24 cellular contexts compared by ENCODE assay signal in the genomic region with DNA sequence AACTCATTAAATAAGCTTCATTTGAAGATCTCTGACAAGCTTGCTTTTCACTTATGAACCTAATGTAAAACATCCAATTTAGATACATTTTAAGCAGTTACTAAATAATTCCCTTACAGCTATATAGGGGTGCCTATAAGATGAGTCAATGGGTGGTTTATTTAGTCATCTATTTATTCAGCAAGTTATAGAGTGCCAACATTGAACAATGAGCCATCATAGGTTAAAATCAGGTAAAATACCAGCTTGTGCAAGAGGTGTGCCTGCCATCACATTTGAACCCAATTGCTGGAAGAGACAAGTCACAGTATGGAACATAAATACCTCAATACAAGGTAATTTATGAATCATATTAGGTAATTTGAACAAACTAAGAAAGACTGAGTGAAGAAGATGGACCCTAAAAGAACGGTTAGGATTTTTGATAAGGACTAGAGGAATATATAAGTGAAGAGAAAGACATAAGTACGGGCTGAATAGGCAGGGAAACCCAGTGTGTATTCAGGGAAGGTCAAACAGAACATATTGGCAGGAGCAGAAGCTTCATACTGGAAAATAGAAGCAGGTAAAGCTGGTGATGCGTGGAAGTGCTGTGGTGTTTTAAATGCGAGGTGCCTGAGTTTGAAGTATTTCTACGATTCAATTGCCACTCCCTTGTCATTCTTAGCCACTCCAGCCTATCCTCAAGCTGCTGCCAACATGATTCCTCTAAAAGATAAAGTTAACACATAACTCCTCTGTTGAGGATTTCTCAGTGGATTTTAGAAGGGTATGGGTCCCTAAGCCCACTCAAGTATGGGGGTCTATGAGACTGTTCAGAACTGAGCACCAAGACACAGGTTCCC. TPM values are rescaled to one million over a fixed set of nuclear protein-coding genes. Genes with fewer than 3 reads are reported as not detected.
DNase-seq lines count a peak whose midpoint lies in the region; ATAC-seq, FAIRE-seq and TF ChIP-seq lines count a peak whose summit lies in the region.
"Had no signal": no experiment of that assay in that cellular context is flagged by ENCODE, and none has a peak within 500 bp of the region (broad histone marks: within the 10 kb centered on the region; RNA-seq: fewer than 3 reads in every experiment).

No MANE protein-coding gene starts in this region.

- intact Hi-C loops in activated CD8-positive, alpha-beta T cell treated with anti-CD3 and anti-CD28 coated beads for 36 hours (cut with micrococcal nuclease) = loop anchor here (5.0 to 10.0 kb wide), 2 partner anchors 33 to 195 kb away; no protein-coding TSS in a partner anchor
- intact Hi-C loops in PC-9 (cut with micrococcal nuclease; ENCODE audit: unreplicated experiment) = loop anchor here (5.0 kb wide), 2 partner anchors 133 to 213 kb away; no protein-coding TSS in a partner anchor
- intact Hi-C loops in pancreas (cut with DNase I) = loop anchor here in 2 of 3 donors (5.0 to 10.0 kb wide), 3 partner anchors 333 to 348 kb away; no protein-coding TSS in a partner anchor

- FAIRE-seq in pancreas (lab: Jason Lieb, UNC) = no peak

- CTCF ChIA-PET in activated CD8-positive, alpha-beta T cell treated with anti-CD3 and anti-CD28 coated beads for 36 hours (lab: Charles Lee) = interaction anchor here (0.6 to 17.8 kb wide), 8 partner anchors 14 to 352 kb away, joined by 3 to 643 read pairs (median 3); no protein-coding TSS in a partner anchor
- CTCF ChIA-PET in activated CD8-positive, alpha-beta T cell treated with anti-CD3 and anti-CD28 coated beads, Interleukin-2, amount 10 ng/mL, durations not matched to agents 7 days and 5 days (lab: Charles Lee) = interaction anchor here (1.3 to 3.5 kb wide), 4 partner anchors 13 to 352 kb away, joined by 4 to 14 read pairs (median 8); no protein-coding TSS in a partner anchor
- CTCF ChIA-PET in PC-9 (lab: Charles Lee) = interaction anchor here (0.7 kb wide), 1 partner anchor 153 kb away, joined by 4 read pairs; no protein-coding TSS in a partner anchor

- H3K4me3 ChIP-seq in PC-9 (no peak overlapping the region), endodermal cell (ENCODE audit: low read length) (no peak overlapping the region), pancreas (no peak overlapping the region)
- H3K4me3 ChIP-seq: Peyer's patch, stomach, uterus had no signal

- H3K4me2 ChIP-seq in PC-9 = peak overlapping the region; percentile 34

- peaks cover 78% of the 10 kb centered on the region for H3K4me1 ChIP-seq in PC-9 (replicated peaks; ENCODE audit: insufficient read depth)
- peaks cover 39% of the 10 kb centered on the region for H3K4me1 ChIP-seq in endodermal cell (ENCODE audit: control insufficient read depth, insufficient read depth, low read length)
- H3K4me1 ChIP-seq in pancreas = peaks cover 0 to 21% (median 16%) of the 10 kb centered on the region in 3 donors
- H3K4me1 ChIP-seq: uterus had no signal

- no peak overlapping the region for H3K9ac ChIP-seq in endodermal cell (ENCODE audit: extremely low read depth, low read length, poor library complexity, severe bottlenecking)

- peak overlapping the region; percentile 30 for H3K27ac Mint-ChIP-seq in activated CD8-positive, alpha-beta T cell treated with anti-CD3 and anti-CD28 coated beads for 36 hours
- H3K27ac Mint-ChIP-seq in activated CD8-positive, alpha-beta T cell treated with anti-CD3 and anti-CD28 coated beads, Interleukin-2, amount 10 ng/mL, durations not matched to agents 7 days and 5 days = no peak overlapping the region
- H3K27ac Mint-ChIP-seq in endodermal cell = peak overlapping the region; percentile 63
- H3K27ac Mint-ChIP-seq: brain; CD4-positive, alpha-beta T cell; dendritic cell treated with granulocyte-macrophage colony-stimulating factor and Interleukin-4, amounts not matched to agents 40 ng/mL and 50 ng/mL, for 4 days; memory B cell; nephron progenitor cell had no signal

- H3K27ac ChIP-seq in PC-9 (peak overlapping the region; percentile 77), endodermal cell (ENCODE audit: low read depth, low read length) (no peak overlapping the region), pancreas (peak overlapping the region in 1 of 4 donors; percentile 24)
- H3K27ac ChIP-seq: Peyer's patch, stomach, uterus, VCaP had no signal

- H3K27me3 ChIP-seq in PC-9 (ENCODE audit: insufficient read depth, low read depth) (no peaks in the 10 kb centered on the region), endodermal cell (ENCODE audit: control insufficient read depth, insufficient read depth, low read length, poor library complexity, severe bottlenecking) (no peaks in the 10 kb centered on the region), pancreas (no peaks in the 10 kb centered on the region)
- H3K27me3 ChIP-seq: Peyer's patch, stomach, uterus had no signal

- TF ChIP-seq CTCF in activated CD8-positive, alpha-beta T cell treated with anti-CD3 and anti-CD28 coated beads for 36 hours (IDR thresholded peaks at IDR 0.05) = no peak
- no peak for TF ChIP-seq CTCF in PC-9 (conservative IDR thresholded peaks at IDR 0.05)
- no peak for TF ChIP-seq CTCF in endodermal cell (conservative IDR thresholded peaks at IDR 0.05)
- TF ChIP-seq CTCF in pancreas (IDR thresholded peaks at IDR 0.05) = no peak

- H3K27me3 Mint-ChIP-seq in activated CD8-positive, alpha-beta T cell treated with anti-CD3 and anti-CD28 coated beads for 36 hours = no peaks in the 10 kb centered on the region
- no peaks in the 10 kb centered on the region for H3K27me3 Mint-ChIP-seq in activated CD8-positive, alpha-beta T cell treated with anti-CD3 and anti-CD28 coated beads, Interleukin-2, amount 10 ng/mL, durations not matched to agents 7 days and 5 days (ENCODE audit: low read depth)
- no peaks in the 10 kb centered on the region for H3K27me3 Mint-ChIP-seq in endodermal cell (ENCODE audit: insufficient read depth)
- H3K27me3 Mint-ChIP-seq: brain; CD4-positive, alpha-beta T cell; dendritic cell treated with granulocyte-macrophage colony-stimulating factor and Interleukin-4, amounts not matched to agents 40 ng/mL and 50 ng/mL, for 4 days had no signal

- peak; percentile 47 for ATAC-seq in activated CD8-positive, alpha-beta T cell treated with anti-CD3 and anti-CD28 coated beads for 36 hours
- ATAC-seq in activated CD8-positive, alpha-beta T cell treated with anti-CD3 and anti-CD28 coated beads, Interleukin-2, amount 10 ng/mL, durations not matched to agents 7 days and 5 days = no peak
- ATAC-seq in pancreas (no peak), GM18861 (IDR thresholded peaks at IDR 0.05; ENCODE audit: unreplicated experiment) (no peak)

- no peaks in the 10 kb centered on the region for H3K36me3 Mint-ChIP-seq in activated CD8-positive, alpha-beta T cell treated with anti-CD3 and anti-CD28 coated beads for 36 hours (ENCODE audit: low read depth)
- no peaks in the 10 kb centered on the region for H3K36me3 Mint-ChIP-seq in activated CD8-positive, alpha-beta T cell treated with anti-CD3 and anti-CD28 coated beads, Interleukin-2, amount 10 ng/mL, durations not matched to agents 7 days and 5 days (ENCODE audit: low read depth)
- no peaks in the 10 kb centered on the region for H3K36me3 Mint-ChIP-seq in endodermal cell (ENCODE audit: low read depth)
- H3K36me3 Mint-ChIP-seq: brain, memory B cell had no signal

- no peak for DNase-seq in activated CD8-positive, alpha-beta T cell treated with anti-CD3 and anti-CD28 coated beads for 36 hours
- DNase-seq in activated CD8-positive, alpha-beta T cell treated with anti-CD3 and anti-CD28 coated beads, Interleukin-2, amount 10 ng/mL, durations not matched to agents 7 days and 5 days = no peak
- DNase-seq in PC-9 (peak in 1 of 2 experiments; percentile 85), endodermal cell (no peak), renal cortical epithelial cell (ENCODE audit: low read depth) (peak; percentile 47), pancreas (no peak), inferior parietal cortex (ENCODE audit: extremely low spot score) (no peak)
- DNase-seq: activated gamma-delta T cell treated with Interleukin-2 at 50 U/mL for 16 hours; CD4-positive, alpha-beta T cell; DMS79; glutamatergic neuron; NCI-H1417 treated with DMSO at 0.1 percent for 48 hours; NCI-H2171 treated with DMSO at 0.1 percent for 48 hours; NCI-H774; nephron progenitor cell; Peyer's patch; stimulated activated CD4-positive, alpha-beta T cell treated with anti-CD3 and anti-CD28 coated beads, Interleukin-15, amount 100 ng/mL, for 24 hours; stomach; uterus had no signal

- no peaks in the 10 kb centered on the region for H3K79me2 ChIP-seq in PC-9 (ENCODE audit: low read depth)

- POLR2A ChIA-PET in activated CD8-positive, alpha-beta T cell treated with anti-CD3 and anti-CD28 coated beads for 36 hours (lab: Charles Lee) = interaction anchor here (0.7 kb wide), 1 partner anchor 330 kb away, joined by 3 read pairs; no protein-coding TSS in a partner anchor
- POLR2A ChIA-PET in activated CD8-positive, alpha-beta T cell treated with anti-CD3 and anti-CD28 coated beads, Interleukin-2, amount 10 ng/mL, durations not matched to agents 7 days and 5 days (lab: Charles Lee) = no interaction called here
- POLR2A ChIA-PET in PC-9 (lab: Charles Lee; ENCODE audit: unreplicated experiment) = interaction anchor here (0.6 to 0.8 kb wide), 6 partner anchors 38 to 971 kb away, joined by 3 to 8 read pairs (median 4); no protein-coding TSS in a partner anchor

- peaks cover 47% of the 10 kb centered on the region; the same call in 1 of the 2 replicates for H3F3A ChIP-seq in PC-9 (ENCODE audit: insufficient read depth, low read depth)

- 91 to 93% methylated on average over 2 to 5 of the region's 5 CpGs for WGBS in endodermal cell (ENCODE audit: insufficient coverage in 1 of 2, insufficient read length in 1 of 2), 2 experiments
- WGBS in pancreas, 2 donors = 85 to 86% methylated on average over 5 of the region's 5 CpGs

- no peaks in the 10 kb centered on the region for H3K9me3 Mint-ChIP-seq in activated CD8-positive, alpha-beta T cell treated with anti-CD3 and anti-CD28 coated beads for 36 hours
- H3K9me3 Mint-ChIP-seq in activated CD8-positive, alpha-beta T cell treated with anti-CD3 and anti-CD28 coated beads, Interleukin-2, amount 10 ng/mL, durations not matched to agents 7 days and 5 days (ENCODE audit: insufficient read depth) = no peaks in the 10 kb centered on the region
- no peaks in the 10 kb centered on the region for H3K9me3 Mint-ChIP-seq in endodermal cell
- H3K9me3 Mint-ChIP-seq: brain; CD4-positive, alpha-beta T cell; dendritic cell treated with granulocyte-macrophage colony-stimulating factor and Interleukin-4, amounts not matched to agents 40 ng/mL and 50 ng/mL, for 4 days; memory B cell; nephron progenitor cell had no signal

- 0 out of 2 replicates have a peak, but pooled peaks cover 2% of the 10 kb centered on the region for H3K9me2 ChIP-seq in PC-9 (ENCODE audit: insufficient read depth)

- H3K4me3 Mint-ChIP-seq in activated CD8-positive, alpha-beta T cell treated with anti-CD3 and anti-CD28 coated beads for 36 hours = no peak overlapping the region
- no peak overlapping the region for H3K4me3 Mint-ChIP-seq in activated CD8-positive, alpha-beta T cell treated with anti-CD3 and anti-CD28 coated beads, Interleukin-2, amount 10 ng/mL, durations not matched to agents 7 days and 5 days
- H3K4me3 Mint-ChIP-seq in endodermal cell = no peak overlapping the region
- H3K4me3 Mint-ChIP-seq: brain; CD4-positive, alpha-beta T cell; dendritic cell treated with granulocyte-macrophage colony-stimulating factor and Interleukin-4, amounts not matched to agents 40 ng/mL and 50 ng/mL, for 4 days; memory B cell; nephron progenitor cell had no signal

- peaks cover 64% of the 10 kb centered on the region for H3K4me1 Mint-ChIP-seq in activated CD8-positive, alpha-beta T cell treated with anti-CD3 and anti-CD28 coated beads for 36 hours (ENCODE audit: low read depth)
- peaks cover 50% of the 10 kb centered on the region for H3K4me1 Mint-ChIP-seq in activated CD8-positive, alpha-beta T cell treated with anti-CD3 and anti-CD28 coated beads, Interleukin-2, amount 10 ng/mL, durations not matched to agents 7 days and 5 days (ENCODE audit: low read depth)
- H3K4me1 Mint-ChIP-seq in endodermal cell = peaks cover 78% of the 10 kb centered on the region

- H3K36me3 ChIP-seq in PC-9 (ENCODE audit: low read depth) (no peaks in the 10 kb centered on the region), endodermal cell (ENCODE audit: control insufficient read depth, insufficient read depth, low read length) (no peaks in the 10 kb centered on the region), pancreas (no peaks in the 10 kb centered on the region)
- H3K36me3 ChIP-seq: Peyer's patch, stomach, uterus had no signal

- BruUV-seq in PC-9 (replicated peaks; lab: Mats Ljungman, UMichigan) = TSS peak; percentile 68

- H2AFZ ChIP-seq in PC-9 = no peak overlapping the region

- H4K20me1 ChIP-seq in PC-9 (ENCODE audit: insufficient read depth) = no peaks in the 10 kb centered on the region

- H3K9me3 ChIP-seq in PC-9 (ENCODE audit: insufficient read depth, low read depth) = no peaks in the 10 kb centered on the region; the same call in 1 of the 2 replicates
- no peaks in the 10 kb centered on the region for H3K9me3 ChIP-seq in endodermal cell (ENCODE audit: control insufficient read depth, low read length)
- H3K9me3 ChIP-seq in pancreas = no peaks in the 10 kb centered on the region
- H3K9me3 ChIP-seq: Peyer's patch, stomach, uterus had no signal

RNA-seq across cellular contexts. Expression of gene STAT4, which starts 18.9 kb away (rescaled TPM):
- 10 to 100 TPM; 70.8 to 72.2 TPM for total RNA-seq in activated CD8-positive, alpha-beta T cell treated with anti-CD3 and anti-CD28 coated beads for 36 hours
- total RNA-seq in activated CD8-positive, alpha-beta T cell treated with anti-CD3 and anti-CD28 coated beads, Interleukin-2, amount 10 ng/mL, durations not matched to agents 7 days and 5 days = 100 to 1,000 TPM; 154 to 157 TPM
- total RNA-seq in PC-9 (2021) = 0.23 and 0.70 TPM in 2 replicates
- total RNA-seq in endodermal cell = 1 to 10 TPM; 3.2 to 8.8 TPM
- 2.2 TPM for polyA plus RNA-seq in endodermal cell (2013, experiment 1 of 2)
- 3.2 TPM for polyA plus RNA-seq in endodermal cell (2013, experiment 2 of 2)
- total RNA-seq in renal cortical epithelial cell = 0.52 and 3.0 TPM in 2 replicates
- total RNA-seq in pancreas = 1 to 10 TPM in 5 of 6 donors, under 1 TPM in 1; 0.60 to 2.5 (median 1.4) TPM
- 1 to 10 TPM; 2.0 to 6.4 TPM for polyA plus RNA-seq in pancreas

Comparison
In these comparisons a context has a peak if more than half of its experiments do, and no peak if none do; other contexts are left out.
1. RNA of gene STAT4, which starts 18.9 kb away (total RNA-seq): 154 to 157 TPM in activated CD8-positive, alpha-beta T cell treated with anti-CD3 and anti-CD28 coated beads, Interleukin-2, amount 10 ng/mL, durations not matched to agents 7 days and 5 days and 70.8 to 72.2 TPM in activated CD8-positive, alpha-beta T cell treated with anti-CD3 and anti-CD28 coated beads for 36 hours; 3.2 to 8.8 TPM in endodermal cell, 0.52 to 3.0 TPM in renal cortical epithelial cell, 0.60 to 2.5 TPM in pancreas and 0.23 to 0.70 TPM in PC-9; every median in the first group is over 4 times any median in the second.